ENCODE assay signal across 23 cellular contexts in genomic region chr2:67724261-67724660, GRCh38.
"Had no signal": no experiment of that assay in that cellular context is flagged by ENCODE, and none has a peak within 500 bp of the region (broad histone marks: within the 10 kb centered on the region; RNA-seq: fewer than 3 reads in every experiment).

No MANE protein-coding gene starts in this region.

- H3K27ac ChIP-seq: colonic mucosa, coronary artery, dorsolateral prefrontal cortex, epithelial cell of prostate, esophagus muscularis mucosa, esophagus squamous epithelium, foreskin keratinocyte, gastrocnemius medialis, gastroesophageal sphincter, heart left ventricle, heart right ventricle had no signal

- H3K4me1 ChIP-seq: colonic mucosa, esophagus muscularis mucosa, esophagus squamous epithelium, foreskin keratinocyte, gastrocnemius medialis, gastroesophageal sphincter, heart left ventricle, heart right ventricle had no signal

- DNase-seq: colonic mucosa; cortex of kidney; dermis blood vessel endothelial cell; dorsolateral prefrontal cortex; effector CD4-positive, alpha-beta T cell; effector CD8-positive, alpha-beta T cell; effector memory CD4-positive, alpha-beta T cell; effector memory CD8-positive, alpha-beta T cell; endodermal cell; erythroblast; esophagus squamous epithelium; foreskin fibroblast; foreskin keratinocyte; foreskin melanocyte; gastrocnemius medialis; glutamatergic neuron; head of caudate nucleus; heart left ventricle; heart right ventricle had no signal

- H3K27me3 ChIP-seq: colonic mucosa, esophagus muscularis mucosa, foreskin keratinocyte, gastrocnemius medialis, gastroesophageal sphincter, heart left ventricle had no signal

- H3K9me3 ChIP-seq: colonic mucosa, esophagus muscularis mucosa, esophagus squamous epithelium, gastrocnemius medialis, gastroesophageal sphincter had no signal

- H3K36me3 ChIP-seq: colonic mucosa, esophagus muscularis mucosa, esophagus squamous epithelium, gastrocnemius medialis, gastroesophageal sphincter, heart left ventricle, heart right ventricle had no signal

- H3K4me3 ChIP-seq: colonic mucosa, coronary artery, dorsolateral prefrontal cortex, esophagus muscularis mucosa, esophagus squamous epithelium, gastrocnemius medialis, gastroesophageal sphincter, heart left ventricle, heart right ventricle had no signal
